Comparison of ENCODE assay signal across 10 cellular contexts in the genomic region with DNA sequence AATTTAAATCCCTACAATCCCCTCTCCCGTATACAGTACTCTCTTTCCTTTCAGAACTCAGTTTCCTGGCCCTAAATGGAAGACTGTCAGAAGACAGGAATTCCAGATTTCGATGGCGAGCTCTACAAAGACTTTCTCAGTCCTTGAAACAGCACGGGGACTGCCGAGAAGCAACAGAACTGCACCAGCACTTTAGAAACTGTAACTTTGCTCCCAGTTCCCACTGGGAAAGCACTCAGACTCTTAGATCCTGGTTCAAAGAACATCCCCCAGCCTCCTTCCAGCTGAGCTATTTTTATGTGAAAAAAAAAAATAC. TPM values are rescaled to one million over a fixed set of nuclear protein-coding genes. Genes with fewer than 3 reads are reported as not detected.
DNase-seq lines count a peak whose midpoint lies in the region; ATAC-seq and TF ChIP-seq lines count a peak whose summit lies in the region.
"Had no signal": no experiment of that assay in that cellular context is flagged by ENCODE, and none has a peak within 500 bp of the region (broad histone marks: within the 10 kb centered on the region; RNA-seq: fewer than 3 reads in every experiment).

No MANE protein-coding gene starts in this region.

- intact Hi-C loops in left ventricle myocardium inferior (cut with micrococcal nuclease) (no loop called here), Right ventricle myocardium inferior (cut with DNase I) (loop anchor here (2.0 kb wide), 1 partner anchor 63 kb away; the partner anchor contains the start of gene RPLP0), aorta (cut with DNase I) (no loop called here)

- H3K9ac ChIP-seq in muscle layer of colon (ENCODE audit: low read length): peak overlapping the region; percentile 96

- ATAC-seq in Right ventricle myocardium inferior (no peak), aorta (ENCODE audit: low FRiP score) (no peak), HG02981 (IDR thresholded peaks at IDR 0.05; ENCODE audit: unreplicated experiment) (no peak)

- H3K27ac ChIP-seq in left ventricle myocardium inferior (replicated peaks): peak overlapping the region; percentile 96
- H3K27ac ChIP-seq in muscle layer of colon (ENCODE audit: low read depth, low read length): peak overlapping the region; percentile 88
- peak overlapping the region; percentile 2 to 76 for H3K27ac ChIP-seq in aorta (ENCODE audit: low read depth in 1 of 2, low read length in 2 of 2)

- H3K4me3 ChIP-seq in left ventricle myocardium inferior (peak overlapping the region; percentile 97), muscle layer of colon (ENCODE audit: low read depth in 1 of 2, low read length in 2 of 2) (peak overlapping the region; percentile 81 to 90), aorta (ENCODE audit: low read length in 2 of 2) (peak overlapping the region; percentile 0 to 68)

- H3K27me3 ChIP-seq in left ventricle myocardium inferior (ENCODE audit: low read depth) (no peaks in the 10 kb centered on the region), muscle layer of colon (ENCODE audit: control insufficient read depth in 1 of 2, insufficient read depth in 2 of 2, low read length in 2 of 2) (no peaks in the 10 kb centered on the region), aorta (ENCODE audit: control insufficient read depth in 1 of 2, insufficient read depth in 2 of 2, low read length in 1 of 2) (no peaks in the 10 kb centered on the region)

- H3K4me1 ChIP-seq in left ventricle myocardium inferior (peaks cover 72% of the 10 kb centered on the region), muscle layer of colon (ENCODE audit: insufficient read depth, low read length) (peaks cover 51% of the 10 kb centered on the region), aorta (ENCODE audit: control insufficient read depth in 1 of 2, insufficient read depth in 2 of 2, low read length in 2 of 2) (peaks cover 3 to 4% of the 10 kb centered on the region in 2 donors)

- 3% methylated on average over 5 of the region's 5 CpGs for WGBS in aorta, 2 donors

- TF ChIP-seq CTCF in left ventricle myocardium inferior (IDR thresholded peaks at IDR 0.05; ENCODE audit: borderline replicate concordance): no peak

- DNase-seq in left ventricle myocardium inferior (no peak), Right ventricle myocardium inferior (ENCODE audit: missing footprints) (no peak), dermis blood vessel endothelial cell (peak; percentile 38), aorta (no peak), DMS53 treated with DMSO at 0.1 percent for 48 hours (lab: John Stamatoyannopoulos, UW; ENCODE audit: unreplicated experiment) (no peak), NCI-H146 treated with DMSO at 0.1 percent for 48 hours (lab: John Stamatoyannopoulos, UW; ENCODE audit: unreplicated experiment) (no peak)
- DNase-seq: DMS53, NCI-H1694 treated with DMSO at 0.1 percent for 48 hours had no signal

- H3K36me3 ChIP-seq in left ventricle myocardium inferior: no peaks in the 10 kb centered on the region
- H3K36me3 ChIP-seq in muscle layer of colon (ENCODE audit: insufficient read depth, low read length): no peaks in the 10 kb centered on the region
- no peaks in the 10 kb centered on the region for H3K36me3 ChIP-seq in aorta (ENCODE audit: control insufficient read depth in 1 of 2, insufficient read depth in 2 of 2, low read length in 1 of 2)

- H3K9me3 ChIP-seq in left ventricle myocardium inferior (replicated peaks) (no peaks in the 10 kb centered on the region), muscle layer of colon (ENCODE audit: low read length) (no peaks in the 10 kb centered on the region), aorta (ENCODE audit: control insufficient read depth, low read length) (no peaks in the 10 kb centered on the region)

RNA-seq across cellular contexts. Expression of gene PXN, which starts 1.8 kb away (rescaled TPM):
- total RNA-seq in left ventricle myocardium inferior: 59.8 TPM
- total RNA-seq in Right ventricle myocardium inferior: 63.7 TPM
- 69.8 and 141 TPM in 2 replicates for total RNA-seq in dermis blood vessel endothelial cell
- total RNA-seq in aorta: 100 to 1,000 TPM; 111 to 138 TPM
- 10 to 100 TPM; 31.3 to 79.9 TPM for polyA plus RNA-seq in aorta

RNA-seq across cellular contexts. Expression of gene RNU4-2, which starts 28.0 kb away (rescaled TPM):
- 22,484 TPM for total RNA-seq in left ventricle myocardium inferior
- total RNA-seq in Right ventricle myocardium inferior: 12,991 TPM
- total RNA-seq in dermis blood vessel endothelial cell: under 0.01 TPM in 2 replicates
- over 10,000 TPM; 15,052 to 24,410 TPM for total RNA-seq in aorta
- polyA plus RNA-seq in aorta: not detected

RNA-seq across cellular contexts. Expression of gene RNU4-1, which starts 29.4 kb away (rescaled TPM):
- total RNA-seq in left ventricle myocardium inferior (2,088 TPM), Right ventricle myocardium inferior (1,499 TPM), dermis blood vessel endothelial cell (under 0.01 TPM in 2 replicates), aorta (1,000 to 10,000 TPM; 1,718 to 2,225 TPM)
- not detected for polyA plus RNA-seq in aorta

RNA-seq across cellular contexts. Expression of gene SIRT4, which starts 38.4 kb away (rescaled TPM):
- total RNA-seq in left ventricle myocardium inferior: 6.5 TPM
- 9.0 TPM for total RNA-seq in Right ventricle myocardium inferior
- total RNA-seq in dermis blood vessel endothelial cell: 1.5 and 3.4 TPM in 2 replicates
- total RNA-seq in aorta: 1 to 10 TPM in 1 of 2 donors, under 1 TPM in 1; 0.39 to 1.6 TPM
- polyA plus RNA-seq in aorta: 1 to 10 TPM; 1.8 to 2.5 TPM

Comparison
In these comparisons a context has a peak if more than half of its experiments do, and no peak if none do; other contexts are left out.
1. H3K27ac ChIP-seq: peak in every context shown above with its lines; median percentile 96 in left ventricle myocardium inferior; 88 in muscle layer of colon; 39 in aorta.
2. H3K4me3 ChIP-seq: peak in every context shown above with its lines; median percentile 97 in left ventricle myocardium inferior; 86 in muscle layer of colon; 34 in aorta.
3. RNA of gene RNU4-2, which starts 28.0 kb away (total RNA-seq): 15,052 to 24,410 TPM in aorta, 22,484 TPM in left ventricle myocardium inferior (single experiment) and 12,991 TPM in Right ventricle myocardium inferior (single experiment); under 0.01 TPM in dermis blood vessel endothelial cell; every median in the first group is over 1,000 times any median in the second.
4. RNA of gene RNU4-1, which starts 29.4 kb away (total RNA-seq): 1,718 to 2,225 TPM in aorta, 2,088 TPM in left ventricle myocardium inferior (single experiment) and 1,499 TPM in Right ventricle myocardium inferior (single experiment); under 0.01 TPM in dermis blood vessel endothelial cell; every median in the first group is over 1,000 times any median in the second.